Comparison of ENCODE assay signal across 1 cellular context in the genomic region with DNA sequence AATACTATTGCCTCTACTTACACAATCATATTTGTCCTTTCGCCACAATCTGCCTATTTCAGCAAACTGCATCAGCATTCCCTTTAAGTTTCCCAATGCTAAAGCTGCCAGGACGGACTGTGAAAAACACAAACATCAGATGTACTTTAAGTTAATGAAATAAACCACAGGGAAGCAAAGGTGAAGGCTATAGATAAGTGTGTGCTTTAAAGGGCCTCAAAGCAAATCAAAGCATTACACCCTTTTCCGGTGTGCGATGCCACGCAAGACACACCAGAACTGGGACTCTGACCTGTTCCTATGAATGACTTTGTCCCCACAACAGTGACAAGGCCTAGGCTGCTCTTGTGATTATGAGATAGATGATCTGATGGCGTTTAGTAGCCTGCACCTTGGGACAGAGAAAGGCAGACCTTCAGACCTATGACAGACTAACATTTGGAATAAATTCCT.
TF ChIP-seq lines count a peak whose summit lies in the region.

No MANE protein-coding gene starts in this region.

TF ChIP-seq in HepG2, 621 proteins besides CTCF, POLR2A, EP300 and RAD21 (continued from another document and continues in another):
- TF ChIP-seq, protein P1, sequence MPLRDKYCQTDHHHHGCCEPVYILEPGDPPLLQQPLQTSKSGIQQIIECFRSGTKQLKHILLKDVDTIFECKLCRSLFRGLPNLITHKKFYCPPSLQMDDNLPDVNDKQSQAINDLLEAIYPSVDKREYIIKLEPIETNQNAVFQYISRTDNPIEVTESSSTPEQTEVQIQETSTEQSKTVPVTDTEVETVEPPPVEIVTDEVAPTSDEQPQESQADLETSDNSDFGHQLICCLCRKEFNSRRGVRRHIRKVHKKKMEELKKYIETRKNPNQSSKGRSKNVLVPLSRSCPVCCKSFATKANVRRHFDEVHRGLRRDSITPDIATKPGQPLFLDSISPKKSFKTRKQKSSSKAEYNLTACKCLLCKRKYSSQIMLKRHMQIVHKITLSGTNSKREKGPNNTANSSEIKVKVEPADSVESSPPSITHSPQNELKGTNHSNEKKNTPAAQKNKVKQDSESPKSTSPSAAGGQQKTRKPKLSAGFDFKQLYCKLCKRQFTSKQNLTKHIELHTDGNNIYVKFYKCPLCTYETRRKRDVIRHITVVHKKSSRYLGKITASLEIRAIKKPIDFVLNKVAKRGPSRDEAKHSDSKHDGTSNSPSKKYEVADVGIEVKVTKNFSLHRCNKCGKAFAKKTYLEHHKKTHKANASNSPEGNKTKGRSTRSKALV (CRISPR knock-in tag; IDR thresholded peaks at IDR 0.05): no peak
- peak; percentile 95 for TF ChIP-seq ZNF614 (CRISPR knock-in tag; IDR thresholded peaks at IDR 0.05; ENCODE audit: borderline replicate concordance)
- TF ChIP-seq SALL2 (CRISPR knock-in tag; IDR thresholded peaks at IDR 0.05): peak; percentile 62; the same call in 1 of the 2 replicates
- TF ChIP-seq, protein P2, sequence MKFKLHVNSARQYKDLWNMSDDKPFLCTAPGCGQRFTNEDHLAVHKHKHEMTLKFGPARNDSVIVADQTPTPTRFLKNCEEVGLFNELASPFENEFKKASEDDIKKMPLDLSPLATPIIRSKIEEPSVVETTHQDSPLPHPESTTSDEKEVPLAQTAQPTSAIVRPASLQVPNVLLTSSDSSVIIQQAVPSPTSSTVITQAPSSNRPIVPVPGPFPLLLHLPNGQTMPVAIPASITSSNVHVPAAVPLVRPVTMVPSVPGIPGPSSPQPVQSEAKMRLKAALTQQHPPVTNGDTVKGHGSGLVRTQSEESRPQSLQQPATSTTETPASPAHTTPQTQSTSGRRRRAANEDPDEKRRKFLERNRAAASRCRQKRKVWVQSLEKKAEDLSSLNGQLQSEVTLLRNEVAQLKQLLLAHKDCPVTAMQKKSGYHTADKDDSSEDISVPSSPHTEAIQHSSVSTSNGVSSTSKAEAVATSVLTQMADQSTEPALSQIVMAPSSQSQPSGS (CRISPR knock-in tag; IDR thresholded peaks at IDR 0.05): peak; percentile 78
- peak; percentile 93 for TF ChIP-seq PITX1 (CRISPR knock-in tag; IDR thresholded peaks at IDR 0.05)
- TF ChIP-seq, protein P3, sequence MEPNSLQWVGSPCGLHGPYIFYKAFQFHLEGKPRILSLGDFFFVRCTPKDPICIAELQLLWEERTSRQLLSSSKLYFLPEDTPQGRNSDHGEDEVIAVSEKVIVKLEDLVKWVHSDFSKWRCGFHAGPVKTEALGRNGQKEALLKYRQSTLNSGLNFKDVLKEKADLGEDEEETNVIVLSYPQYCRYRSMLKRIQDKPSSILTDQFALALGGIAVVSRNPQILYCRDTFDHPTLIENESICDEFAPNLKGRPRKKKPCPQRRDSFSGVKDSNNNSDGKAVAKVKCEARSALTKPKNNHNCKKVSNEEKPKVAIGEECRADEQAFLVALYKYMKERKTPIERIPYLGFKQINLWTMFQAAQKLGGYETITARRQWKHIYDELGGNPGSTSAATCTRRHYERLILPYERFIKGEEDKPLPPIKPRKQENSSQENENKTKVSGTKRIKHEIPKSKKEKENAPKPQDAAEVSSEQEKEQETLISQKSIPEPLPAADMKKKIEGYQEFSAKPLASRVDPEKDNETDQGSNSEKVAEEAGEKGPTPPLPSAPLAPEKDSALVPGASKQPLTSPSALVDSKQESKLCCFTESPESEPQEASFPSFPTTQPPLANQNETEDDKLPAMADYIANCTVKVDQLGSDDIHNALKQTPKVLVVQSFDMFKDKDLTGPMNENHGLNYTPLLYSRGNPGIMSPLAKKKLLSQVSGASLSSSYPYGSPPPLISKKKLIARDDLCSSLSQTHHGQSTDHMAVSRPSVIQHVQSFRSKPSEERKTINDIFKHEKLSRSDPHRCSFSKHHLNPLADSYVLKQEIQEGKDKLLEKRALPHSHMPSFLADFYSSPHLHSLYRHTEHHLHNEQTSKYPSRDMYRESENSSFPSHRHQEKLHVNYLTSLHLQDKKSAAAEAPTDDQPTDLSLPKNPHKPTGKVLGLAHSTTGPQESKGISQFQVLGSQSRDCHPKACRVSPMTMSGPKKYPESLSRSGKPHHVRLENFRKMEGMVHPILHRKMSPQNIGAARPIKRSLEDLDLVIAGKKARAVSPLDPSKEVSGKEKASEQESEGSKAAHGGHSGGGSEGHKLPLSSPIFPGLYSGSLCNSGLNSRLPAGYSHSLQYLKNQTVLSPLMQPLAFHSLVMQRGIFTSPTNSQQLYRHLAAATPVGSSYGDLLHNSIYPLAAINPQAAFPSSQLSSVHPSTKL (CRISPR knock-in tag; IDR thresholded peaks at IDR 0.05): peak; percentile 99
- no peak for TF ChIP-seq U2AF1 (optimal IDR thresholded peaks at IDR 0.05; ENCODE audit: low read depth, low read length)
- peak in 1 of 2 experiments; percentile 66; a peak in 1 of 4 replicates for TF ChIP-seq REST (IDR thresholded peaks at IDR 0.05; ENCODE audit: borderline replicate concordance in 1 of 2, low read depth in 1 of 2, low read length in 2 of 2)
- peak; percentile 62 for TF ChIP-seq DRAP1 (CRISPR knock-in tag; IDR thresholded peaks at IDR 0.05)
- TF ChIP-seq ZBTB20 (CRISPR knock-in tag; IDR thresholded peaks at IDR 0.05; ENCODE audit: borderline replicate concordance, low read depth): peak; percentile 97; the same call in 1 of the 2 replicates
- TF ChIP-seq ARNTL (CRISPR knock-in tag; IDR thresholded peaks at IDR 0.05): peak; percentile 89
- peak; percentile 85 for TF ChIP-seq HHEX (CRISPR knock-in tag; IDR thresholded peaks at IDR 0.05)
- TF ChIP-seq SOX5 (CRISPR knock-in tag; IDR thresholded peaks at IDR 0.05; ENCODE audit: borderline replicate concordance): peak; percentile 93
- peak; percentile 42 for TF ChIP-seq ZEB1 (IDR thresholded peaks at IDR 0.05; ENCODE audit: insufficient replicate concordance, low read depth)
- TF ChIP-seq RORA (CRISPR knock-in tag; IDR thresholded peaks at IDR 0.05): no peak
- peak; percentile 96 for TF ChIP-seq TCF7 (IDR thresholded peaks at IDR 0.05; ENCODE audit: low read depth)
- peak; percentile 86 for TF ChIP-seq SOX13 (IDR thresholded peaks at IDR 0.05)
- TF ChIP-seq SOX13 (CRISPR knock-in tag; conservative IDR thresholded peaks at IDR 0.05 in 1 of 2, IDR thresholded peaks at IDR 0.05 in 1 of 2): peak in 1 of 2 experiments; percentile 95; a peak in 2 of 4 replicates
- no peak for TF ChIP-seq SOX6 (IDR thresholded peaks at IDR 0.05)
- peak; percentile 99 for TF ChIP-seq SOX6 (CRISPR knock-in tag; IDR thresholded peaks at IDR 0.05)
- no peak; the same call in none of the 2 replicates for TF ChIP-seq ZNF747 (CRISPR knock-in tag; IDR thresholded peaks at IDR 0.05; ENCODE audit: borderline replicate concordance)
- TF ChIP-seq CAMTA2 (CRISPR knock-in tag; IDR thresholded peaks at IDR 0.05; ENCODE audit: borderline replicate concordance): no peak
- peak; percentile 37 to 60; a peak in 3 of 4 replicates for TF ChIP-seq HMGXB4 (CRISPR knock-in tag; IDR thresholded peaks at IDR 0.05; ENCODE audit: borderline replicate concordance in 1 of 2, low read depth in 1 of 2)
- no peak for TF ChIP-seq BRF2 (CRISPR knock-in tag; IDR thresholded peaks at IDR 0.05)
- peak; percentile 95 for TF ChIP-seq CREM (IDR thresholded peaks at IDR 0.05)
- no peak for TF ChIP-seq CREM (CRISPR knock-in tag; IDR thresholded peaks at IDR 0.05)
- peak; percentile 99 for TF ChIP-seq MIXL1 (CRISPR knock-in tag; IDR thresholded peaks at IDR 0.05)
- TF ChIP-seq ZNF180 (CRISPR knock-in tag; IDR thresholded peaks at IDR 0.05; ENCODE audit: borderline replicate concordance, low read depth): no peak
- TF ChIP-seq ERF (CRISPR knock-in tag; IDR thresholded peaks at IDR 0.05): peak; percentile 95
- no peak for TF ChIP-seq ZNF83 (CRISPR knock-in tag; IDR thresholded peaks at IDR 0.05; ENCODE audit: borderline replicate concordance)
- TF ChIP-seq FOXC1 (CRISPR knock-in tag; IDR thresholded peaks at IDR 0.05; ENCODE audit: borderline replicate concordance): no peak
- TF ChIP-seq TRIM22 (IDR thresholded peaks at IDR 0.05): no peak
- no peak for TF ChIP-seq REXO4 (CRISPR knock-in tag; IDR thresholded peaks at IDR 0.05; ENCODE audit: borderline replicate concordance)
- TF ChIP-seq, protein P4, sequence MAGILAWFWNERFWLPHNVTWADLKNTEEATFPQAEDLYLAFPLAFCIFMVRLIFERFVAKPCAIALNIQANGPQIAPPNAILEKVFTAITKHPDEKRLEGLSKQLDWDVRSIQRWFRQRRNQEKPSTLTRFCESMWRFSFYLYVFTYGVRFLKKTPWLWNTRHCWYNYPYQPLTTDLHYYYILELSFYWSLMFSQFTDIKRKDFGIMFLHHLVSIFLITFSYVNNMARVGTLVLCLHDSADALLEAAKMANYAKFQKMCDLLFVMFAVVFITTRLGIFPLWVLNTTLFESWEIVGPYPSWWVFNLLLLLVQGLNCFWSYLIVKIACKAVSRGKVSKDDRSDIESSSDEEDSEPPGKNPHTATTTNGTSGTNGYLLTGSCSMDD (CRISPR knock-in tag; IDR thresholded peaks at IDR 0.05): no peak
- TF ChIP-seq PCBP2 (optimal IDR thresholded peaks at IDR 0.05; ENCODE audit: low read depth, low read length, poor library complexity, severe bottlenecking): no peak
- peak; percentile 76 for TF ChIP-seq TBL1XR1 (IDR thresholded peaks at IDR 0.05; ENCODE audit: borderline replicate concordance, low read length, partially characterized antibody)
- TF ChIP-seq SMYD3 (CRISPR knock-in tag; IDR thresholded peaks at IDR 0.05): no peak
- TF ChIP-seq ZNF891 (CRISPR knock-in tag; IDR thresholded peaks at IDR 0.05): no peak
- no peak for TF ChIP-seq FOSL1 (CRISPR knock-in tag; IDR thresholded peaks at IDR 0.05; ENCODE audit: borderline replicate concordance)
- TF ChIP-seq IRX3 (CRISPR knock-in tag; IDR thresholded peaks at IDR 0.05; ENCODE audit: borderline replicate concordance, low read depth): no peak
- TF ChIP-seq KLF13 (CRISPR knock-in tag; IDR thresholded peaks at IDR 0.05): no peak
- no peak for TF ChIP-seq TEAD2 (CRISPR knock-in tag; IDR thresholded peaks at IDR 0.05)
- TF ChIP-seq, protein P5, sequence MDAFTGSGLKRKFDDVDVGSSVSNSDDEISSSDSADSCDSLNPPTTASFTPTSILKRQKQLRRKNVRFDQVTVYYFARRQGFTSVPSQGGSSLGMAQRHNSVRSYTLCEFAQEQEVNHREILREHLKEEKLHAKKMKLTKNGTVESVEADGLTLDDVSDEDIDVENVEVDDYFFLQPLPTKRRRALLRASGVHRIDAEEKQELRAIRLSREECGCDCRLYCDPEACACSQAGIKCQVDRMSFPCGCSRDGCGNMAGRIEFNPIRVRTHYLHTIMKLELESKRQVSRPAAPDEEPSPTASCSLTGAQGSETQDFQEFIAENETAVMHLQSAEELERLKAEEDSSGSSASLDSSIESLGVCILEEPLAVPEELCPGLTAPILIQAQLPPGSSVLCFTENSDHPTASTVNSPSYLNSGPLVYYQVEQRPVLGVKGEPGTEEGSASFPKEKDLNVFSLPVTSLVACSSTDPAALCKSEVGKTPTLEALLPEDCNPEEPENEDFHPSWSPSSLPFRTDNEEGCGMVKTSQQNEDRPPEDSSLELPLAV (CRISPR knock-in tag; conservative IDR thresholded peaks at IDR 0.05; ENCODE audit: low read depth): no peak
- TF ChIP-seq SKI (IDR thresholded peaks at IDR 0.05; ENCODE audit: partially characterized antibody): peak; percentile 58
